24 cellular contexts compared by ENCODE assay signal in genomic region chr2:171814883-171815282, GRCh38.
DNase-seq lines count a peak whose midpoint lies in the region; ATAC-seq and TF ChIP-seq lines count a peak whose summit lies in the region.
"Had no signal": no experiment of that assay in that cellular context is flagged by ENCODE, and none has a peak within 500 bp of the region (broad histone marks: within the 10 kb centered on the region; RNA-seq: fewer than 3 reads in every experiment).

No MANE protein-coding gene starts in this region.

- no peak overlapping the region for H3K4me3 ChIP-seq in gastrocnemius medialis
- H3K4me3 ChIP-seq: A549, hepatocyte had no signal

- in situ Hi-C loops in gastrocnemius medialis (cut with MboI; ENCODE audit: low sequenced_read_pairs in 4 of 4), result loop anchor here (25.0 kb wide), 2 partner anchors 272 to 297 kb away; partner anchors contain the start of genes DLX2 (in 3 of the 4) and DLX1 (in 1 of the 4)

- peaks cover 0 to 35% of the 10 kb centered on the region in 2 donors for H3K4me1 ChIP-seq in gastrocnemius medialis
- H3K4me1 ChIP-seq: A549, BE2C, Caco-2 had no signal

- H3K27me3 Mint-ChIP-seq in activated T-cell treated with anti-CD3 and anti-CD28 coated beads, Interleukin-2, amount 50 U/mL, for 24 hours, result no peaks in the 10 kb centered on the region
- no peaks in the 10 kb centered on the region for H3K27me3 Mint-ChIP-seq in activated T-cell treated with anti-CD3 and anti-CD28 coated beads, Interleukin-2, amount 50 U/mL, for 4 hours (ENCODE audit: low read depth)
- H3K27me3 Mint-ChIP-seq: activated naive CD8-positive, alpha-beta T cell treated with anti-CD3 and anti-CD28 coated beads, Interleukin-2, amount 50 U/mL, for 24 hours; brain; dendritic cell treated with granulocyte-macrophage colony-stimulating factor and Interleukin-4, amounts not matched to agents 40 ng/mL and 50 ng/mL, for 4 days had no signal

- H3K27me3 ChIP-seq in gastrocnemius medialis, result no peaks in the 10 kb centered on the region
- H3K27me3 ChIP-seq: BE2C, hepatocyte had no signal

- no peaks in the 10 kb centered on the region for H3K4me1 Mint-ChIP-seq in activated T-cell treated with anti-CD3 and anti-CD28 coated beads, Interleukin-2, amount 50 U/mL, for 24 hours (ENCODE audit: low read depth)
- H3K4me1 Mint-ChIP-seq in activated T-cell treated with anti-CD3 and anti-CD28 coated beads, Interleukin-2, amount 50 U/mL, for 4 hours (ENCODE audit: low read depth), result no peaks in the 10 kb centered on the region
- H3K4me1 Mint-ChIP-seq: activated naive CD8-positive, alpha-beta T cell treated with anti-CD3 and anti-CD28 coated beads, Interleukin-2, amount 50 U/mL, for 24 hours had no signal

- ATAC-seq in activated T-cell treated with anti-CD3 and anti-CD28 coated beads, Interleukin-2, amount 50 U/mL, for 4 hours, result no peak
- ATAC-seq in gastrocnemius medialis, result peak; percentile 46 to 77
- ATAC-seq: A549; activated naive CD8-positive, alpha-beta T cell treated with anti-CD3 and anti-CD28 coated beads, Interleukin-2, amount 50 U/mL, for 24 hours had no signal

- H3K36me3 Mint-ChIP-seq in activated T-cell treated with anti-CD3 and anti-CD28 coated beads, Interleukin-2, amount 50 U/mL, for 24 hours (ENCODE audit: low read depth), result peaks cover 62% of the 10 kb centered on the region
- peaks cover 19% of the 10 kb centered on the region for H3K36me3 Mint-ChIP-seq in activated T-cell treated with anti-CD3 and anti-CD28 coated beads, Interleukin-2, amount 50 U/mL, for 4 hours (ENCODE audit: insufficient read depth)

- peak overlapping the region; percentile 6 to 75 (median 59) for H3K27ac ChIP-seq in gastrocnemius medialis
- H3K27ac ChIP-seq: A549, hepatocyte had no signal

- H3K27ac Mint-ChIP-seq in activated T-cell treated with anti-CD3 and anti-CD28 coated beads, Interleukin-2, amount 50 U/mL, for 24 hours, result peak overlapping the region; percentile 8
- H3K27ac Mint-ChIP-seq: activated naive CD8-positive, alpha-beta T cell treated with anti-CD3 and anti-CD28 coated beads, Interleukin-2, amount 50 U/mL, for 24 hours; dendritic cell treated with granulocyte-macrophage colony-stimulating factor and Interleukin-4, amounts not matched to agents 40 ng/mL and 50 ng/mL, for 4 days had no signal

- intact Hi-C loops in gastrocnemius medialis (cut with DNase I; ENCODE audit: low total_unique reads), result loop anchor here (10.0 kb wide), 1 partner anchor 140 kb away; no protein-coding TSS in a partner anchor

- TF ChIP-seq CTCF in gastrocnemius medialis (IDR thresholded peaks at IDR 0.05 in 4 of 5, conservative IDR thresholded peaks at IDR 0.05 in 1 of 5), result no peak

- H3K9me3 ChIP-seq in gastrocnemius medialis, result no peaks in the 10 kb centered on the region
- H3K9me3 ChIP-seq: A549, BE2C, Caco-2 had no signal

- no peaks in the 10 kb centered on the region for H3K36me3 ChIP-seq in gastrocnemius medialis
- H3K36me3 ChIP-seq: BE2C had no signal

- H3K9me3 Mint-ChIP-seq in activated T-cell treated with anti-CD3 and anti-CD28 coated beads, Interleukin-2, amount 50 U/mL, for 24 hours, result no peaks in the 10 kb centered on the region
- H3K9me3 Mint-ChIP-seq in activated T-cell treated with anti-CD3 and anti-CD28 coated beads, Interleukin-2, amount 50 U/mL, for 4 hours, result no peaks in the 10 kb centered on the region
- H3K9me3 Mint-ChIP-seq: activated naive CD8-positive, alpha-beta T cell treated with anti-CD3 and anti-CD28 coated beads, Interleukin-2, amount 50 U/mL, for 24 hours; brain; dendritic cell treated with granulocyte-macrophage colony-stimulating factor and Interleukin-4, amounts not matched to agents 40 ng/mL and 50 ng/mL, for 4 days had no signal

- no peak for DNase-seq in activated T-cell treated with anti-CD3 and anti-CD28 coated beads, Interleukin-2, amount 50 U/mL, for 24 hours
- no peak for DNase-seq in activated T-cell treated with anti-CD3 and anti-CD28 coated beads, Interleukin-2, amount 50 U/mL, for 4 hours
- DNase-seq in NCI-H2171 (lab: John Stamatoyannopoulos, UW) (peak; percentile 91), cerebellar cortex (ENCODE audit: low spot score) (peak; percentile 29), gastrocnemius medialis (peak in 1 of 2 donors; percentile 26), NCI-H510A treated with DMSO at 0.1 percent for 48 hours (lab: John Stamatoyannopoulos, UW) (no peak), GF-D8 (lab: John Stamatoyannopoulos, UW) (no peak)
- no peak for DNase-seq in NK-92 treated with Interleukin-12 subunit alpha and Interleukin-12 subunit beta, amount 100 ng/mL, for 24 hours (lab: John Stamatoyannopoulos, UW)
- DNase-seq: activated CD4-positive, alpha-beta T cell treated with anti-CD3 and anti-CD28 coated beads, Interleukin-2, amount 50 U/mL, for 1 hour; activated CD8-positive, alpha-beta memory T cell treated with anti-CD3 and anti-CD28 coated beads, Interleukin-2, amount 50 U/mL, for 4 hours; activated effector memory CD4-positive, alpha-beta T cell treated with anti-CD3 and anti-CD28 coated beads, Interleukin-2, amount 50 U/mL, for 16 hours; activated naive CD8-positive, alpha-beta T cell treated with anti-CD3 and anti-CD28 coated beads, Interleukin-2, amount 50 U/mL, for 24 hours; BE2C; Caco-2; EL; NCI-H1694; NCI-H510A; right cardiac atrium; stimulated activated CD8-positive, alpha-beta memory T cell treated with anti-CD3 and anti-CD28 coated beads, Interleukin-4, amount 100 ng/mL, for 48 hours; T-helper 1 cell had no signal

- no peak overlapping the region for H3K4me3 Mint-ChIP-seq in activated T-cell treated with anti-CD3 and anti-CD28 coated beads, Interleukin-2, amount 50 U/mL, for 24 hours
- H3K4me3 Mint-ChIP-seq in activated T-cell treated with anti-CD3 and anti-CD28 coated beads, Interleukin-2, amount 50 U/mL, for 4 hours, result no peak overlapping the region
- H3K4me3 Mint-ChIP-seq: activated naive CD8-positive, alpha-beta T cell treated with anti-CD3 and anti-CD28 coated beads, Interleukin-2, amount 50 U/mL, for 24 hours; brain; dendritic cell treated with granulocyte-macrophage colony-stimulating factor and Interleukin-4, amounts not matched to agents 40 ng/mL and 50 ng/mL, for 4 days had no signal

- TF ChIP-seq POLR2A in gastrocnemius medialis (IDR thresholded peaks at IDR 0.05), result no peak

Comparison
In these comparisons a context has a peak if more than half of its experiments do, and no peak if none do; other contexts are left out.
1. DNase-seq: peak in NCI-H2171 (single experiment) and cerebellar cortex (single experiment); none in activated T-cell treated with anti-CD3 and anti-CD28 coated beads, Interleukin-2, amount 50 U/mL, for 24 hours (single experiment), activated T-cell treated with anti-CD3 and anti-CD28 coated beads, Interleukin-2, amount 50 U/mL, for 4 hours (single experiment), NCI-H510A treated with DMSO at 0.1 percent for 48 hours (single experiment), GF-D8 (single experiment) and NK-92 treated with Interleukin-12 subunit alpha and Interleukin-12 subunit beta, amount 100 ng/mL, for 24 hours (single experiment).
2. ATAC-seq: peak in gastrocnemius medialis (2 of 2); none in activated T-cell treated with anti-CD3 and anti-CD28 coated beads, Interleukin-2, amount 50 U/mL, for 4 hours (0 of 2).